In the genomic region with DNA sequence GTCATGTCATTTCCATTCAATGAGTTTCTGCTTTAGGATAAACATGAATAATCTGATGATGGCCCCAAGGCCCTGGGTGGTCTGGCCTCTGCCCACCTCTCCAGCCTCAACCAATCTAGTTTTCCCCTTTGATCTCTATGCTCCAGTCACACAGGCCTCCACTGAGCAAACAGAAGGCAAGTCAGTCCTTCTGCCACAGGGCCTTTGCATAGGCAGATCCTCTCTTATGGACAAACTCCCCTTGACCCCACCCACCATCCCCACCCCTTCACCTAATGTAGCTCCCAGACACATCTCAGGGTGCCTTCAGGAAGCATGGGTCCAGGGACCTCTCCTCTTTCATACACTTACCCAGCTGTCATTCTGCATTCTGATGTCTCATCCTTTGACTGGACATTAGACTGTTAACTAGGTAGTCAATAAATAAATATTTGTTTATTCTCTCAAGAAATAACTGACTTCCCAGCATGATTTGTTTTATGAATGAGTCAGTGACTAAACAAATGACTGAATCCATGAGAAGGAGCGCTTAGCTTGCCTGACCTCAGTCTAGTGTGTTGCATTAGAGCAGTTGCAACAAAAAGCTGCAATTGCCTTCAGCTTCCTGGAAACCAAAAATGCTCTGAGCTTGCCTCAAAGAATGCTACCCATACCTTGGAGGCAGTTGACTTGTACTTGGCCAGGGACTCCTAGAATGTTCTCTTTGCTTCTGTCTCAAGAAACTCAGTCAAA, we compare ENCODE assay signal across 24 cellular contexts.
A peak's percentile ranks its signal among the peaks of the same experiment; 100 is the strongest.
DNase-seq lines count a peak whose midpoint lies in the region; ATAC-seq, FAIRE-seq and TF ChIP-seq lines count a peak whose summit lies in the region.
"Had no signal": no experiment of that assay in that cellular context is flagged by ENCODE, and none has a peak within 500 bp of the region (broad histone marks: within the 10 kb centered on the region; RNA-seq: fewer than 3 reads in every experiment).

No MANE protein-coding gene starts in this region.

- DNase-seq in AG08396 (ENCODE audit: low spot score) (peak; percentile 29), MG63 (peak; percentile 25), bronchial epithelial cell (ENCODE audit: low read depth) (peak; percentile 82), kidney tubule cell (ENCODE audit: low spot score) (peak; percentile 30), NCI-H1417 (lab: John Stamatoyannopoulos, UW) (no peak), NCI-H446 treated with DMSO at 0.1 percent for 48 hours (lab: John Stamatoyannopoulos, UW) (no peak), tibial artery (no peak)
- DNase-seq: activated CD4-positive, alpha-beta T cell treated with anti-CD3 and anti-CD28 coated beads, Interleukin-2, amount 10 ng/mL, durations not matched to agents 24 days and 14 days; CD4-positive, alpha-beta T cell; cortex of kidney; KG1; natural killer cell; NCI-H1092; NCI-H2029 treated with DMSO at 0.1 percent for 48 hours; NCI-H524 treated with DMSO at 0.1 percent for 48 hours; T-helper 1 cell; testis had no signal

- no peak for FAIRE-seq in bronchial epithelial cell (lab: Jason Lieb, UNC)
- FAIRE-seq: H1 had no signal

- intact Hi-C loops in tibial artery (cut with DNase I; ENCODE audit: low total_unique reads), result no loop called here

- H3K4me3 ChIP-seq in MG63 (no peak overlapping the region), bronchial epithelial cell (ENCODE audit: low read depth, low read length) (no peak overlapping the region), tibial artery (no peak overlapping the region)
- H3K4me3 ChIP-seq: gastroesophageal sphincter, testis had no signal

- H3K36me3 ChIP-seq in MG63 (no peaks in the 10 kb centered on the region), bronchial epithelial cell (ENCODE audit: control insufficient read depth, insufficient read depth, low read length) (no peaks in the 10 kb centered on the region), tibial artery (no peaks in the 10 kb centered on the region)
- H3K36me3 ChIP-seq: gastroesophageal sphincter had no signal

- H3K4me1 ChIP-seq in tibial artery, result no peaks in the 10 kb centered on the region
- H3K4me1 ChIP-seq: gastroesophageal sphincter, parathyroid adenoma, testis had no signal

- no peak for ATAC-seq in GM19351 (IDR thresholded peaks at IDR 0.05; ENCODE audit: unreplicated experiment)
- ATAC-seq: gastroesophageal sphincter; Right ventricle myocardium inferior; sciatic nerve; stimulated activated memory B cell treated with anti-CD40 and anti-IgM and Interleukin-4, amounts not matched to agents 10 μg/mL and 1 μg/mL and 100 μg/mL, for 72 hours had no signal

- TF ChIP-seq CTCF in bronchial epithelial cell (IDR thresholded peaks at IDR 0.05; ENCODE audit: insufficient read depth, low read length, severe bottlenecking), result no peak
- TF ChIP-seq CTCF in tibial artery (IDR thresholded peaks at IDR 0.05), result no peak

- H3K27ac ChIP-seq in tibial artery, result no peak overlapping the region
- H3K27ac ChIP-seq: gastroesophageal sphincter, parathyroid adenoma, testis had no signal

- H3K27me3 ChIP-seq in MG63 (no peaks in the 10 kb centered on the region), bronchial epithelial cell (ENCODE audit: control insufficient read depth, insufficient read depth, low read length) (no peaks in the 10 kb centered on the region), tibial artery (peaks cover 0 to 3% of the 10 kb centered on the region in 2 donors)
- H3K27me3 ChIP-seq: gastroesophageal sphincter, testis had no signal

- H3K9me3 ChIP-seq in MG63 (no peaks in the 10 kb centered on the region), tibial artery (no peaks in the 10 kb centered on the region)
- H3K9me3 ChIP-seq: gastroesophageal sphincter, testis had no signal

Comparison
In these comparisons a context has a peak if more than half of its experiments do, and no peak if none do; other contexts are left out.
1. DNase-seq: peak in AG08396 (single experiment), MG63 (single experiment), bronchial epithelial cell (single experiment) and kidney tubule cell (single experiment); none in NCI-H1417 (0 of 3), NCI-H446 treated with DMSO at 0.1 percent for 48 hours (single experiment) and tibial artery (0 of 2).